Comparison of ENCODE assay signal across 9 cellular contexts in the genomic region with DNA sequence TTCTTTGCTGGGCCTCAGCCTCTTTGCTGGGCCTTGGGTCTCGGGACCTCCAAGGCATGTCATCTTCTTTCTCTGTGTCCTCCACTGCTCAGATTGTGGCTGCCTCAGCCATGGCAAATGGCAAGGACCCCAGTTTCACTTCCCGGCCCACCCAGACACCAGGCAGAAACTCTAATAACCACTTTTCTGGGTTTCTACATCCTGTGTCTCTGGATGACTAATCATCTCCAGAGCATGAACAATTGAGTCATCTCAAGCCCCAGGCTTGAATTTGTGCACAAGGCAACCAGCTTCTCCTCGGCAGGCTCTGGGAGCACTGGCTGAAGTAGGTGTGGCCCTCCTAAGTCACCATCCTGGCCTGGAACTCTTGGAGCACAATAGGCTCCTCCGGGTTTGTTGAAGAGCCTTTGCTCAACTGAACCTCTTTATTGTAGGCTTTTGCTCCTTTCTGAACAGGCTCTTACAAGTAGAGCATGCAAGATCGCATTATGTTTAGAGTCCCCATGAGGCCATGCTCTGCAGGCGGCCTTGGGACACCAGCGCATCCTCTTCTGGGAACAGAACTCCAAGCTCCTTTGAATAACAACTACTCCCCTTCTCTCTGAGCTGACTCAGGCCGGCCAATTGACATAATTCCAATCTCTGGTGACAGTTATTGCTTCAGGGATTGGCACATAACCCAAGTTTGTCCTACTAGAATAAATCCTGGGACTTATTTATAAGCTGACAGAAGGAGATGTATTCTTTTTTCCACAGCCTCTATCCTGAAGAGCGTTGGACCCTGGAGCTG.
DNase-seq lines count a peak whose midpoint lies in the region; ATAC-seq and TF ChIP-seq lines count a peak whose summit lies in the region.
"Had no signal": no experiment of that assay in that cellular context is flagged by ENCODE, and none has a peak within 500 bp of the region (broad histone marks: within the 10 kb centered on the region; RNA-seq: fewer than 3 reads in every experiment).

No MANE protein-coding gene starts in this region.

- TF ChIP-seq POLR2A in vagina (IDR thresholded peaks at IDR 0.05), result no peak

- peaks cover 5% of the 10 kb centered on the region for H3K4me1 ChIP-seq in vagina

- H3K36me3 ChIP-seq in vagina, result no peaks in the 10 kb centered on the region

- H3K27me3 ChIP-seq in vagina, result no peaks in the 10 kb centered on the region

- no peaks in the 10 kb centered on the region for H3K9me3 ChIP-seq in vagina

- no peak overlapping the region for H3K27ac ChIP-seq in vagina

- intact Hi-C loops in vagina (cut with DNase I), result no loop called here

- DNase-seq in NOMO-1 treated with dmso at 0.1 percent for 144 hours (lab: John Stamatoyannopoulos, UW; ENCODE audit: unreplicated experiment) (peak; percentile 83), renal cortical epithelial cell (ENCODE audit: low read depth) (peak; percentile 85), middle frontal gyrus (ENCODE audit: extremely low spot score, low spot score) (no peak), vagina (ENCODE audit: extremely low spot score in 2 of 2) (no peak)
- no peak for DNase-seq in activated naive CD4-positive, alpha-beta T cell (lab: John Stamatoyannopoulos, UW)
- DNase-seq: activated CD8-positive, alpha-beta memory T cell treated with anti-CD3 and anti-CD28 coated beads, Interleukin-2, amount 50 U/mL, for 48 hours; NCI-H510A treated with DMSO at 0.1 percent for 48 hours had no signal

- ATAC-seq in GM18907 (IDR thresholded peaks at IDR 0.05; ENCODE audit: unreplicated experiment), result peak; percentile 92
- peak; percentile 92 for ATAC-seq in HG02852 (IDR thresholded peaks at IDR 0.05; ENCODE audit: unreplicated experiment)

- no peak for TF ChIP-seq CTCF in vagina (IDR thresholded peaks at IDR 0.05)

- no peak overlapping the region for H3K4me3 ChIP-seq in vagina

Comparison
In these comparisons a context has a peak if more than half of its experiments do, and no peak if none do; other contexts are left out.
1. DNase-seq: peak in NOMO-1 treated with dmso at 0.1 percent for 144 hours (single experiment) and renal cortical epithelial cell (single experiment); none in middle frontal gyrus (single experiment), activated naive CD4-positive, alpha-beta T cell (0 of 4) and vagina (0 of 2).